Comparison of ENCODE assay signal across 9 cellular contexts in genomic region chr20:44017905-44018683, GRCh38.
DNase-seq lines count a peak whose midpoint lies in the region; ATAC-seq, FAIRE-seq and TF ChIP-seq lines count a peak whose summit lies in the region.
"Had no signal": no experiment of that assay in that cellular context is flagged by ENCODE, and none has a peak within 500 bp of the region (broad histone marks: within the 10 kb centered on the region; RNA-seq: fewer than 3 reads in every experiment).

No MANE protein-coding gene starts in this region.

- H3K4me1 ChIP-seq in endothelial cell of umbilical vein (ENCODE audit: control insufficient read depth, extremely low read depth, insufficient read depth, low read length) (peaks cover 39% of the 10 kb centered on the region), rectal smooth muscle tissue (ENCODE audit: control insufficient read depth, insufficient read depth, low read length) (peaks cover 21% of the 10 kb centered on the region)

- H3K27ac ChIP-seq in endothelial cell of umbilical vein (ENCODE audit: insufficient read depth, low read depth, low read length) (no peak overlapping the region), rectal smooth muscle tissue (ENCODE audit: low read depth, low read length) (peak overlapping the region; percentile 80)

- intact Hi-C loops in endothelial cell of umbilical vein (cut with micrococcal nuclease) = loop anchor here (1.0 to 5.0 kb wide), 6 partner anchors 33 to 173 kb away; no protein-coding TSS in a partner anchor

- H3K9me3 ChIP-seq in endothelial cell of umbilical vein (replicated peaks; ENCODE audit: control insufficient read depth, insufficient read depth, low read length) = no peaks in the 10 kb centered on the region

- POLR2A ChIA-PET in endothelial cell of umbilical vein (lab: Charles Lee) = interaction anchor here (0.7 kb wide), 1 partner anchor 17 kb away, joined by 3 read pairs; no protein-coding TSS in a partner anchor

- no peak for TF ChIP-seq CTCF in endothelial cell of umbilical vein (IDR thresholded peaks at IDR 0.05; ENCODE audit: extremely low read depth in 1 of 2, insufficient read depth in 1 of 2, low read depth in 1 of 2, low read length in 2 of 2)

- peak overlapping the region; percentile 2 for H3K4me2 ChIP-seq in endothelial cell of umbilical vein (ENCODE audit: insufficient read depth, low read length)

- CTCF ChIA-PET in endothelial cell of umbilical vein (lab: Charles Lee) = interaction anchor here (0.5 to 3.0 kb wide), 13 partner anchors 13 to 569 kb away, joined by 3 to 15 read pairs (median 3); no protein-coding TSS in a partner anchor

- H4K20me1 ChIP-seq in endothelial cell of umbilical vein (replicated peaks; ENCODE audit: control insufficient read depth, extremely low read depth, insufficient read depth, low read length) = no peaks in the 10 kb centered on the region

- H2AFZ ChIP-seq in endothelial cell of umbilical vein (ENCODE audit: low read depth, low read length) = no peak overlapping the region

- ATAC-seq in HG03097 (IDR thresholded peaks at IDR 0.05; ENCODE audit: low FRiP score, unreplicated experiment) = no peak
- ATAC-seq in GM19035 (IDR thresholded peaks at IDR 0.05; ENCODE audit: unreplicated experiment) = no peak

- TF ChIP-seq POLR2A in endothelial cell of umbilical vein (IDR thresholded peaks at IDR 0.05; ENCODE audit: low read depth, low read length) = no peak

- H3K79me2 ChIP-seq in endothelial cell of umbilical vein (ENCODE audit: control insufficient read depth, insufficient read depth, low read length) = no peaks in the 10 kb centered on the region

- H3K9ac ChIP-seq in endothelial cell of umbilical vein (replicated peaks; ENCODE audit: extremely low read depth, insufficient read depth, low read length) = no peak overlapping the region
- H3K9ac ChIP-seq in rectal smooth muscle tissue (ENCODE audit: low read length) = no peak overlapping the region

- H3K4me3 ChIP-seq in endothelial cell of umbilical vein (replicated peaks in 1 of 3; ENCODE audit: insufficient read depth in 1 of 3, low read depth in 1 of 3, low read length in 3 of 3) (no peak overlapping the region), rectal smooth muscle tissue (ENCODE audit: low read length) (peak overlapping the region; percentile 16)

- H3K36me3 ChIP-seq in endothelial cell of umbilical vein (ENCODE audit: control insufficient read depth in 2 of 2, extremely low read depth in 1 of 2, insufficient read depth in 2 of 2, low read length in 2 of 2) = no peaks in the 10 kb centered on the region
- H3K36me3 ChIP-seq in rectal smooth muscle tissue (ENCODE audit: control insufficient read depth, insufficient read depth, low read length) = no peaks in the 10 kb centered on the region

- dilution Hi-C loops in endothelial cell of umbilical vein (cut with MboI; ENCODE audit: extremely low pct_ligation_motif_present, low sequenced_read_pairs) = no loop called here

- H3K27me3 ChIP-seq in endothelial cell of umbilical vein (ENCODE audit: control insufficient read depth in 2 of 2, insufficient read depth in 2 of 2, low read length in 2 of 2) (no peaks in the 10 kb centered on the region), rectal smooth muscle tissue (ENCODE audit: control insufficient read depth, insufficient read depth, low read length) (no peaks in the 10 kb centered on the region)

- FAIRE-seq in endothelial cell of umbilical vein (lab: Jason Lieb, UNC) = peak; percentile 93
- FAIRE-seq: colon had no signal

- no TSS peak for BruUV-seq in endothelial cell of umbilical vein (replicated peaks; lab: Mats Ljungman, UMichigan)

- DNase-seq in GM03348 (ENCODE audit: low spot score) (peak; percentile 59), NCI-H226 (peak; percentile 68), endothelial cell of umbilical vein (ENCODE audit: low read depth, low spot score) (peak; percentile 84), activated gamma-delta T cell (lab: John Stamatoyannopoulos, UW) (no peak)
- no peak for DNase-seq in stimulated activated CD4-positive, alpha-beta T cell treated with anti-CD3 and anti-CD28 coated beads, Interleukin-4, amount 100 ng/mL, for 4 hours

- H3K9me1 ChIP-seq in endothelial cell of umbilical vein (replicated peaks; ENCODE audit: control insufficient read depth, extremely low read depth, insufficient read depth, low read length) = no peaks in the 10 kb centered on the region

TF ChIP-seq in endothelial cell of umbilical vein, 7 proteins besides CTCF, POLR2A, EP300 and RAD21:
- TF ChIP-seq MAX (IDR thresholded peaks at IDR 0.05; ENCODE audit: insufficient read depth, insufficient read length) (no peak), POLR2AphosphoS5 (IDR thresholded peaks at IDR 0.05; ENCODE audit: insufficient read depth, low read depth, low read length) (peak; percentile 36), EZH2 (IDR thresholded peaks at IDR 0.05; ENCODE audit: borderline replicate concordance, low read depth, low read length, severe bottlenecking) (no peak), FOS (IDR thresholded peaks at IDR 0.05; ENCODE audit: borderline replicate concordance, insufficient read depth, low read length) (peak; percentile 76), GATA2 (IDR thresholded peaks at IDR 0.05; ENCODE audit: insufficient read depth, insufficient read length, low read depth, low read length) (peak; percentile 49), MYC (IDR thresholded peaks at IDR 0.05; ENCODE audit: low read depth, low read length) (no peak), JUN (IDR thresholded peaks at IDR 0.05; ENCODE audit: borderline replicate concordance, insufficient read depth, insufficient read length, low read depth) (peak; percentile 15)

Comparison
In these comparisons a context has a peak if more than half of its experiments do, and no peak if none do; other contexts are left out.
1. DNase-seq: peak in GM03348 (single experiment), NCI-H226 (single experiment) and endothelial cell of umbilical vein (single experiment); none in activated gamma-delta T cell (single experiment) and stimulated activated CD4-positive, alpha-beta T cell treated with anti-CD3 and anti-CD28 coated beads, Interleukin-4, amount 100 ng/mL, for 4 hours (0 of 2).